2 cellular contexts compared by ENCODE assay signal in the genomic region with DNA sequence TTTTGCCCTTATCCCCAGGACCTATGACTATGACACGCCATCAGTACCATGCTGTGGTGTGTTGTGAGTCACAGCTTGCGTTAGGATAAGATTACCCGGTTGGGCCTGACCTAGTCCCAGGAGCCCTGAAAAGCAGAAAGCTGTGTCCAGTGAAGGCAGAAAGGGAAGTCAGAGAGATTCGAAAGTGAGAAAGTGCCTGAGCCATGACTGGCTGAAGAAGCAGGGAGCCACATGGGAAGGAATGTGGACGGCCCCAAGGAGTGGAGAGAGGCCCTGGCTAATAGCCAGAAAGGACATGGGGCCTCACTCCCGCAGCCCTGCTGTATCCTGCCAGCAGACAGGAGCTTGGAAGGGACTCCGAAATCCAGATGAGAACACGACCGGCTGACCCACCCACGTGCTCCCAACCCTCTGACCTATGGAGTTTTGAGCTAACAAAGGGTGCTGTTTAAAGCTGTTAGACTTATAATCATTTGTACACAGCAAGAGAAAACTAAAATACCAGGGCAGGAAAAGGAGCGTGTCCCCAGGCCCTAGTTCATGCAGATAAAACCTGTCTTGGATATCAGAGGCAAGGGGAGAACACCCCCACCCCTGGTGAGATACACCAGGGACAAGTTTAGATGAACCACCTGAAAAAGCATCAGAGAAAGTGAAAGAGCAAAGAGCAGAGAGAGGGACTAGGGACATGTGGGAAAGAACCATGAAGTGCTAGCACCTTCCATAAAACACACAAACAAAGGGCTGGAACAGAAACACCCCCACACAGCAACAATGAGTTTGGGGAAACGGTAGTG.
TF ChIP-seq lines count a peak whose summit lies in the region.

No MANE protein-coding gene starts in this region.

TF ChIP-seq in A549, 52 proteins besides CTCF, POLR2A, EP300 and RAD21 (continued from another document):
- TF ChIP-seq, protein P1, sequence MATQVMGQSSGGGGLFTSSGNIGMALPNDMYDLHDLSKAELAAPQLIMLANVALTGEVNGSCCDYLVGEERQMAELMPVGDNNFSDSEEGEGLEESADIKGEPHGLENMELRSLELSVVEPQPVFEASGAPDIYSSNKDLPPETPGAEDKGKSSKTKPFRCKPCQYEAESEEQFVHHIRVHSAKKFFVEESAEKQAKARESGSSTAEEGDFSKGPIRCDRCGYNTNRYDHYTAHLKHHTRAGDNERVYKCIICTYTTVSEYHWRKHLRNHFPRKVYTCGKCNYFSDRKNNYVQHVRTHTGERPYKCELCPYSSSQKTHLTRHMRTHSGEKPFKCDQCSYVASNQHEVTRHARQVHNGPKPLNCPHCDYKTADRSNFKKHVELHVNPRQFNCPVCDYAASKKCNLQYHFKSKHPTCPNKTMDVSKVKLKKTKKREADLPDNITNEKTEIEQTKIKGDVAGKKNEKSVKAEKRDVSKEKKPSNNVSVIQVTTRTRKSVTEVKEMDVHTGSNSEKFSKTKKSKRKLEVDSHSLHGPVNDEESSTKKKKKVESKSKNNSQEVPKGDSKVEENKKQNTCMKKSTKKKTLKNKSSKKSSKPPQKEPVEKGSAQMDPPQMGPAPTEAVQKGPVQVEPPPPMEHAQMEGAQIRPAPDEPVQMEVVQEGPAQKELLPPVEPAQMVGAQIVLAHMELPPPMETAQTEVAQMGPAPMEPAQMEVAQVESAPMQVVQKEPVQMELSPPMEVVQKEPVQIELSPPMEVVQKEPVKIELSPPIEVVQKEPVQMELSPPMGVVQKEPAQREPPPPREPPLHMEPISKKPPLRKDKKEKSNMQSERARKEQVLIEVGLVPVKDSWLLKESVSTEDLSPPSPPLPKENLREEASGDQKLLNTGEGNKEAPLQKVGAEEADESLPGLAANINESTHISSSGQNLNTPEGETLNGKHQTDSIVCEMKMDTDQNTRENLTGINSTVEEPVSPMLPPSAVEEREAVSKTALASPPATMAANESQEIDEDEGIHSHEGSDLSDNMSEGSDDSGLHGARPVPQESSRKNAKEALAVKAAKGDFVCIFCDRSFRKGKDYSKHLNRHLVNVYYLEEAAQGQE (IDR thresholded peaks at IDR 0.05): no peak
- no peak for TF ChIP-seq HEYL (CRISPR knock-in tag; IDR thresholded peaks at IDR 0.05)
- no peak for TF ChIP-seq ZC3H11A (IDR thresholded peaks at IDR 0.05)
- TF ChIP-seq BHLHE40 (IDR thresholded peaks at IDR 0.05; ENCODE audit: low read depth, low read length): no peak
- TF ChIP-seq MYC (IDR thresholded peaks at IDR 0.05; ENCODE audit: borderline replicate concordance, low read length): no peak
- no peak for TF ChIP-seq CEBPB (IDR thresholded peaks at IDR 0.05)
- TF ChIP-seq CBX2 (IDR thresholded peaks at IDR 0.05; ENCODE audit: borderline replicate concordance, low read depth): no peak
- TF ChIP-seq MAZ (IDR thresholded peaks at IDR 0.05; ENCODE audit: borderline replicate concordance, low read depth, low read length): no peak
- TF ChIP-seq ESRRA (IDR thresholded peaks at IDR 0.05; ENCODE audit: borderline replicate concordance, low read length): no peak
- no peak for TF ChIP-seq ZSCAN20 (CRISPR knock-in tag; IDR thresholded peaks at IDR 0.05)
- TF ChIP-seq, protein P2, sequence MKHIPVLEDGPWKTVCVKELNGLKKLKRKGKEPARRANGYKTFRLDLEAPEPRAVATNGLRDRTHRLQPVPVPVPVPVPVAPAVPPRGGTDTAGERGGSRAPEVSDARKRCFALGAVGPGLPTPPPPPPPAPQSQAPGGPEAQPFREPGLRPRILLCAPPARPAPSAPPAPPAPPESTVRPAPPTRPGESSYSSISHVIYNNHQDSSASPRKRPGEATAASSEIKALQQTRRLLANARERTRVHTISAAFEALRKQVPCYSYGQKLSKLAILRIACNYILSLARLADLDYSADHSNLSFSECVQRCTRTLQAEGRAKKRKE (CRISPR knock-in tag; IDR thresholded peaks at IDR 0.05; ENCODE audit: low read depth): no peak
- no peak for TF ChIP-seq FOSL2 (IDR thresholded peaks at IDR 0.05)
- peak; percentile 51; the same call in 1 of the 2 replicates for TF ChIP-seq FOSL2 (CRISPR knock-in tag; IDR thresholded peaks at IDR 0.05)
- TF ChIP-seq RCOR1 (IDR thresholded peaks at IDR 0.05; ENCODE audit: low read depth, low read length): no peak
- TF ChIP-seq HOXB13 (CRISPR knock-in tag; IDR thresholded peaks at IDR 0.05; ENCODE audit: low read depth): 0 out of 2 replicates have a peak, but pooled peaks have one; percentile 29
- TF ChIP-seq CBX8 (IDR thresholded peaks at IDR 0.05): no peak
- TF ChIP-seq NFE2L2 (conservative IDR thresholded peaks at IDR 0.05; ENCODE audit: low read length): no peak
- TF ChIP-seq CHD4 (IDR thresholded peaks at IDR 0.05; ENCODE audit: borderline replicate concordance): no peak
- no peak for TF ChIP-seq EHF (CRISPR knock-in tag; IDR thresholded peaks at IDR 0.05)
- TF ChIP-seq, protein P3, sequence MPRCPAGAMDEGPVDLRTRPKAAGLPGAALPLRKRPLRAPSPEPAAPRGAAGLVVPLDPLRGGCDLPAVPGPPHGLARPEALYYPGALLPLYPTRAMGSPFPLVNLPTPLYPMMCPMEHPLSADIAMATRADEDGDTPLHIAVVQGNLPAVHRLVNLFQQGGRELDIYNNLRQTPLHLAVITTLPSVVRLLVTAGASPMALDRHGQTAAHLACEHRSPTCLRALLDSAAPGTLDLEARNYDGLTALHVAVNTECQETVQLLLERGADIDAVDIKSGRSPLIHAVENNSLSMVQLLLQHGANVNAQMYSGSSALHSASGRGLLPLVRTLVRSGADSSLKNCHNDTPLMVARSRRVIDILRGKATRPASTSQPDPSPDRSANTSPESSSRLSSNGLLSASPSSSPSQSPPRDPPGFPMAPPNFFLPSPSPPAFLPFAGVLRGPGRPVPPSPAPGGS (IDR thresholded peaks at IDR 0.05): no peak

TF ChIP-seq in HEK293, 187 proteins besides CTCF, POLR2A, EP300 and RAD21 (continued from another document):
- TF ChIP-seq, protein P4, sequence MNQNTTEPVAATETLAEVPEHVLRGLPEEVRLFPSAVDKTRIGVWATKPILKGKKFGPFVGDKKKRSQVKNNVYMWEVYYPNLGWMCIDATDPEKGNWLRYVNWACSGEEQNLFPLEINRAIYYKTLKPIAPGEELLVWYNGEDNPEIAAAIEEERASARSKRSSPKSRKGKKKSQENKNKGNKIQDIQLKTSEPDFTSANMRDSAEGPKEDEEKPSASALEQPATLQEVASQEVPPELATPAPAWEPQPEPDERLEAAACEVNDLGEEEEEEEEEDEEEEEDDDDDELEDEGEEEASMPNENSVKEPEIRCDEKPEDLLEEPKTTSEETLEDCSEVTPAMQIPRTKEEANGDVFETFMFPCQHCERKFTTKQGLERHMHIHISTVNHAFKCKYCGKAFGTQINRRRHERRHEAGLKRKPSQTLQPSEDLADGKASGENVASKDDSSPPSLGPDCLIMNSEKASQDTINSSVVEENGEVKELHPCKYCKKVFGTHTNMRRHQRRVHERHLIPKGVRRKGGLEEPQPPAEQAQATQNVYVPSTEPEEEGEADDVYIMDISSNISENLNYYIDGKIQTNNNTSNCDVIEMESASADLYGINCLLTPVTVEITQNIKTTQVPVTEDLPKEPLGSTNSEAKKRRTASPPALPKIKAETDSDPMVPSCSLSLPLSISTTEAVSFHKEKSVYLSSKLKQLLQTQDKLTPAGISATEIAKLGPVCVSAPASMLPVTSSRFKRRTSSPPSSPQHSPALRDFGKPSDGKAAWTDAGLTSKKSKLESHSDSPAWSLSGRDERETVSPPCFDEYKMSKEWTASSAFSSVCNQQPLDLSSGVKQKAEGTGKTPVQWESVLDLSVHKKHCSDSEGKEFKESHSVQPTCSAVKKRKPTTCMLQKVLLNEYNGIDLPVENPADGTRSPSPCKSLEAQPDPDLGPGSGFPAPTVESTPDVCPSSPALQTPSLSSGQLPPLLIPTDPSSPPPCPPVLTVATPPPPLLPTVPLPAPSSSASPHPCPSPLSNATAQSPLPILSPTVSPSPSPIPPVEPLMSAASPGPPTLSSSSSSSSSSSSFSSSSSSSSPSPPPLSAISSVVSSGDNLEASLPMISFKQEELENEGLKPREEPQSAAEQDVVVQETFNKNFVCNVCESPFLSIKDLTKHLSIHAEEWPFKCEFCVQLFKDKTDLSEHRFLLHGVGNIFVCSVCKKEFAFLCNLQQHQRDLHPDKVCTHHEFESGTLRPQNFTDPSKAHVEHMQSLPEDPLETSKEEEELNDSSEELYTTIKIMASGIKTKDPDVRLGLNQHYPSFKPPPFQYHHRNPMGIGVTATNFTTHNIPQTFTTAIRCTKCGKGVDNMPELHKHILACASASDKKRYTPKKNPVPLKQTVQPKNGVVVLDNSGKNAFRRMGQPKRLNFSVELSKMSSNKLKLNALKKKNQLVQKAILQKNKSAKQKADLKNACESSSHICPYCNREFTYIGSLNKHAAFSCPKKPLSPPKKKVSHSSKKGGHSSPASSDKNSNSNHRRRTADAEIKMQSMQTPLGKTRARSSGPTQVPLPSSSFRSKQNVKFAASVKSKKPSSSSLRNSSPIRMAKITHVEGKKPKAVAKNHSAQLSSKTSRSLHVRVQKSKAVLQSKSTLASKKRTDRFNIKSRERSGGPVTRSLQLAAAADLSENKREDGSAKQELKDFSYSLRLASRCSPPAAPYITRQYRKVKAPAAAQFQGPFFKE (tag by site-specific recombination; IDR thresholded peaks at IDR 0.05; ENCODE audit: borderline replicate concordance): no peak
- TF ChIP-seq ZNF221 (tag by site-specific recombination; IDR thresholded peaks at IDR 0.05; ENCODE audit: borderline replicate concordance) (no peak), ZNF133 (tag by site-specific recombination; IDR thresholded peaks at IDR 0.05) (no peak), MYNN (tag by site-specific recombination; IDR thresholded peaks at IDR 0.05; ENCODE audit: borderline replicate concordance) (no peak), ZSCAN30 (tag by site-specific recombination; IDR thresholded peaks at IDR 0.05) (no peak), ZNF248 (tag by site-specific recombination; IDR thresholded peaks at IDR 0.05) (no peak), PRDM1 (tag by site-specific recombination; IDR thresholded peaks at IDR 0.05) (peak; percentile 91)
- TF ChIP-seq, protein P5, sequence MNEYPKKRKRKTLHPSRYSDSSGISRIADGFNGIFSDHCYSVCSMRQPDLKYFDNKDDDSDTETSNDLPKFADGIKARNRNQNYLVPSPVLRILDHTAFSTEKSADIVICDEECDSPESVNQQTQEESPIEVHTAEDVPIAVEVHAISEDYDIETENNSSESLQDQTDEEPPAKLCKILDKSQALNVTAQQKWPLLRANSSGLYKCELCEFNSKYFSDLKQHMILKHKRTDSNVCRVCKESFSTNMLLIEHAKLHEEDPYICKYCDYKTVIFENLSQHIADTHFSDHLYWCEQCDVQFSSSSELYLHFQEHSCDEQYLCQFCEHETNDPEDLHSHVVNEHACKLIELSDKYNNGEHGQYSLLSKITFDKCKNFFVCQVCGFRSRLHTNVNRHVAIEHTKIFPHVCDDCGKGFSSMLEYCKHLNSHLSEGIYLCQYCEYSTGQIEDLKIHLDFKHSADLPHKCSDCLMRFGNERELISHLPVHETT (tag by site-specific recombination; IDR thresholded peaks at IDR 0.05): no peak
- TF ChIP-seq, protein P6, sequence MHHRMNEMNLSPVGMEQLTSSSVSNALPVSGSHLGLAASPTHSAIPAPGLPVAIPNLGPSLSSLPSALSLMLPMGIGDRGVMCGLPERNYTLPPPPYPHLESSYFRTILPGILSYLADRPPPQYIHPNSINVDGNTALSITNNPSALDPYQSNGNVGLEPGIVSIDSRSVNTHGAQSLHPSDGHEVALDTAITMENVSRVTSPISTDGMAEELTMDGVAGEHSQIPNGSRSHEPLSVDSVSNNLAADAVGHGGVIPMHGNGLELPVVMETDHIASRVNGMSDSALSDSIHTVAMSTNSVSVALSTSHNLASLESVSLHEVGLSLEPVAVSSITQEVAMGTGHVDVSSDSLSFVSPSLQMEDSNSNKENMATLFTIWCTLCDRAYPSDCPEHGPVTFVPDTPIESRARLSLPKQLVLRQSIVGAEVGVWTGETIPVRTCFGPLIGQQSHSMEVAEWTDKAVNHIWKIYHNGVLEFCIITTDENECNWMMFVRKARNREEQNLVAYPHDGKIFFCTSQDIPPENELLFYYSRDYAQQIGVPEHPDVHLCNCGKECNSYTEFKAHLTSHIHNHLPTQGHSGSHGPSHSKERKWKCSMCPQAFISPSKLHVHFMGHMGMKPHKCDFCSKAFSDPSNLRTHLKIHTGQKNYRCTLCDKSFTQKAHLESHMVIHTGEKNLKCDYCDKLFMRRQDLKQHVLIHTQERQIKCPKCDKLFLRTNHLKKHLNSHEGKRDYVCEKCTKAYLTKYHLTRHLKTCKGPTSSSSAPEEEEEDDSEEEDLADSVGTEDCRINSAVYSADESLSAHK (tag by site-specific recombination; IDR thresholded peaks at IDR 0.05): no peak
